1 cellular context compared by ENCODE assay signal in the genomic region with DNA sequence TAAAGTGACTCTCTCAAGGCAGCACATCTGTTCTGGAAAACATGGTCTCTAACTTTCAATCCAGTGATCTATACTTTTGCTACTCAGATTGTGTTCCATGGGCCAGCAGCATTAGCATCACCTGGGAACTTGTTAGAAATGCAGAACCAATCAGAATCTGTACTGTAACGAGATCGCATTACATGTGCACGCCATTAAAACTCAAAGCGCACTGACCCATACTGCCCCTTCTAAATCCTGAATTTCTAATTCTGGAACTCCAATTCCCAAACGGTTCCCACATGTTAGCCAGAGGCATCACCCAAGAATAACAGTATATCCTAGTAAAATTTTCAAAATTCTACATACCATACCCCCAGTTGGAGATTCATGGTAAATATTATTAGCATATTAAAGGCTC.
TF ChIP-seq lines count a peak whose summit lies in the region.

No MANE protein-coding gene starts in this region.

TF ChIP-seq in K562, 482 proteins besides CTCF, POLR2A, EP300 and RAD21:
- no peak for TF ChIP-seq NCOA1 (IDR thresholded peaks at IDR 0.05; ENCODE audit: low read depth)
- TF ChIP-seq E2F3 (CRISPR knock-in tag; IDR thresholded peaks at IDR 0.05), result no peak
- TF ChIP-seq DMBX1 (CRISPR knock-in tag; IDR thresholded peaks at IDR 0.05; ENCODE audit: borderline replicate concordance), result no peak
- no peak for TF ChIP-seq ZNF444 (CRISPR knock-in tag; IDR thresholded peaks at IDR 0.05)
- no peak for TF ChIP-seq BRCA1 (IDR thresholded peaks at IDR 0.05)
- no peak for TF ChIP-seq BRCA1 (CRISPR knock-in tag; IDR thresholded peaks at IDR 0.05)
- TF ChIP-seq ZNF609 (CRISPR knock-in tag; IDR thresholded peaks at IDR 0.05; ENCODE audit: borderline replicate concordance), result no peak
- TF ChIP-seq, protein P1, sequence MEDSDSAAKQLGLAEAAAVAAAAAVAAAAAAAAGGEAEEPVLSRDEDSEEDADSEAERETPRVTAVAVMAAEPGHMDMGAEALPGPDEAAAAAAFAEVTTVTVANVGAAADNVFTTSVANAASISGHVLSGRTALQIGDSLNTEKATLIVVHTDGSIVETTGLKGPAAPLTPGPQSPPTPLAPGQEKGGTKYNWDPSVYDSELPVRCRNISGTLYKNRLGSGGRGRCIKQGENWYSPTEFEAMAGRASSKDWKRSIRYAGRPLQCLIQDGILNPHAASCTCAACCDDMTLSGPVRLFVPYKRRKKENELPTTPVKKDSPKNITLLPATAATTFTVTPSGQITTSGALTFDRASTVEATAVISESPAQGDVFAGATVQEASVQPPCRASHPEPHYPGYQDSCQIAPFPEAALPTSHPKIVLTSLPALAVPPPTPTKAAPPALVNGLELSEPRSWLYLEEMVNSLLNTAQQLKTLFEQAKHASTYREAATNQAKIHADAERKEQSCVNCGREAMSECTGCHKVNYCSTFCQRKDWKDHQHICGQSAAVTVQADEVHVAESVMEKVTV (CRISPR knock-in tag; IDR thresholded peaks at IDR 0.05), result no peak
- TF ChIP-seq ETS2 (tag; IDR thresholded peaks at IDR 0.05; ENCODE audit: borderline replicate concordance, poor library complexity, severe bottlenecking), result no peak
- TF ChIP-seq, protein P2, sequence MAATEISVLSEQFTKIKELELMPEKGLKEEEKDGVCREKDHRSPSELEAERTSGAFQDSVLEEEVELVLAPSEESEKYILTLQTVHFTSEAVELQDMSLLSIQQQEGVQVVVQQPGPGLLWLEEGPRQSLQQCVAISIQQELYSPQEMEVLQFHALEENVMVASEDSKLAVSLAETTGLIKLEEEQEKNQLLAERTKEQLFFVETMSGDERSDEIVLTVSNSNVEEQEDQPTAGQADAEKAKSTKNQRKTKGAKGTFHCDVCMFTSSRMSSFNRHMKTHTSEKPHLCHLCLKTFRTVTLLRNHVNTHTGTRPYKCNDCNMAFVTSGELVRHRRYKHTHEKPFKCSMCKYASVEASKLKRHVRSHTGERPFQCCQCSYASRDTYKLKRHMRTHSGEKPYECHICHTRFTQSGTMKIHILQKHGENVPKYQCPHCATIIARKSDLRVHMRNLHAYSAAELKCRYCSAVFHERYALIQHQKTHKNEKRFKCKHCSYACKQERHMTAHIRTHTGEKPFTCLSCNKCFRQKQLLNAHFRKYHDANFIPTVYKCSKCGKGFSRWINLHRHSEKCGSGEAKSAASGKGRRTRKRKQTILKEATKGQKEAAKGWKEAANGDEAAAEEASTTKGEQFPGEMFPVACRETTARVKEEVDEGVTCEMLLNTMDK (IDR thresholded peaks at IDR 0.05; ENCODE audit: borderline replicate concordance, insufficient read depth, low read depth, low read length, poor library complexity, severe bottlenecking), result no peak
- TF ChIP-seq ZNF75A (CRISPR knock-in tag; IDR thresholded peaks at IDR 0.05), result no peak
- TF ChIP-seq STAT5A (IDR thresholded peaks at IDR 0.05; ENCODE audit: borderline replicate concordance, low read length), result no peak
- TF ChIP-seq, protein P3, sequence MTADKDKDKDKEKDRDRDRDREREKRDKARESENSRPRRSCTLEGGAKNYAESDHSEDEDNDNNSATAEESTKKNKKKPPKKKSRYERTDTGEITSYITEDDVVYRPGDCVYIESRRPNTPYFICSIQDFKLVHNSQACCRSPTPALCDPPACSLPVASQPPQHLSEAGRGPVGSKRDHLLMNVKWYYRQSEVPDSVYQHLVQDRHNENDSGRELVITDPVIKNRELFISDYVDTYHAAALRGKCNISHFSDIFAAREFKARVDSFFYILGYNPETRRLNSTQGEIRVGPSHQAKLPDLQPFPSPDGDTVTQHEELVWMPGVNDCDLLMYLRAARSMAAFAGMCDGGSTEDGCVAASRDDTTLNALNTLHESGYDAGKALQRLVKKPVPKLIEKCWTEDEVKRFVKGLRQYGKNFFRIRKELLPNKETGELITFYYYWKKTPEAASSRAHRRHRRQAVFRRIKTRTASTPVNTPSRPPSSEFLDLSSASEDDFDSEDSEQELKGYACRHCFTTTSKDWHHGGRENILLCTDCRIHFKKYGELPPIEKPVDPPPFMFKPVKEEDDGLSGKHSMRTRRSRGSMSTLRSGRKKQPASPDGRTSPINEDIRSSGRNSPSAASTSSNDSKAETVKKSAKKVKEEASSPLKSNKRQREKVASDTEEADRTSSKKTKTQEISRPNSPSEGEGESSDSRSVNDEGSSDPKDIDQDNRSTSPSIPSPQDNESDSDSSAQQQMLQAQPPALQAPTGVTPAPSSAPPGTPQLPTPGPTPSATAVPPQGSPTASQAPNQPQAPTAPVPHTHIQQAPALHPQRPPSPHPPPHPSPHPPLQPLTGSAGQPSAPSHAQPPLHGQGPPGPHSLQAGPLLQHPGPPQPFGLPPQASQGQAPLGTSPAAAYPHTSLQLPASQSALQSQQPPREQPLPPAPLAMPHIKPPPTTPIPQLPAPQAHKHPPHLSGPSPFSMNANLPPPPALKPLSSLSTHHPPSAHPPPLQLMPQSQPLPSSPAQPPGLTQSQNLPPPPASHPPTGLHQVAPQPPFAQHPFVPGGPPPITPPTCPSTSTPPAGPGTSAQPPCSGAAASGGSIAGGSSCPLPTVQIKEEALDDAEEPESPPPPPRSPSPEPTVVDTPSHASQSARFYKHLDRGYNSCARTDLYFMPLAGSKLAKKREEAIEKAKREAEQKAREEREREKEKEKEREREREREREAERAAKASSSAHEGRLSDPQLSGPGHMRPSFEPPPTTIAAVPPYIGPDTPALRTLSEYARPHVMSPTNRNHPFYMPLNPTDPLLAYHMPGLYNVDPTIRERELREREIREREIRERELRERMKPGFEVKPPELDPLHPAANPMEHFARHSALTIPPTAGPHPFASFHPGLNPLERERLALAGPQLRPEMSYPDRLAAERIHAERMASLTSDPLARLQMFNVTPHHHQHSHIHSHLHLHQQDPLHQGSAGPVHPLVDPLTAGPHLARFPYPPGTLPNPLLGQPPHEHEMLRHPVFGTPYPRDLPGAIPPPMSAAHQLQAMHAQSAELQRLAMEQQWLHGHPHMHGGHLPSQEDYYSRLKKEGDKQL (CRISPR knock-in tag; IDR thresholded peaks at IDR 0.05; ENCODE audit: borderline replicate concordance), result no peak
- no peak for TF ChIP-seq ARID4B (CRISPR knock-in tag; IDR thresholded peaks at IDR 0.05)
- no peak for TF ChIP-seq NCOA6 (IDR thresholded peaks at IDR 0.05)
- TF ChIP-seq TSHZ1 (CRISPR knock-in tag; IDR thresholded peaks at IDR 0.05), result no peak
- no peak for TF ChIP-seq SIX5 (IDR thresholded peaks at IDR 0.05; ENCODE audit: borderline replicate concordance in 1 of 2, insufficient read depth in 1 of 2, low read depth in 1 of 2, low read length in 2 of 2)
- TF ChIP-seq THRB (CRISPR knock-in tag; conservative IDR thresholded peaks at IDR 0.05), result no peak
